19 cellular contexts compared by ENCODE assay signal in the genomic region with DNA sequence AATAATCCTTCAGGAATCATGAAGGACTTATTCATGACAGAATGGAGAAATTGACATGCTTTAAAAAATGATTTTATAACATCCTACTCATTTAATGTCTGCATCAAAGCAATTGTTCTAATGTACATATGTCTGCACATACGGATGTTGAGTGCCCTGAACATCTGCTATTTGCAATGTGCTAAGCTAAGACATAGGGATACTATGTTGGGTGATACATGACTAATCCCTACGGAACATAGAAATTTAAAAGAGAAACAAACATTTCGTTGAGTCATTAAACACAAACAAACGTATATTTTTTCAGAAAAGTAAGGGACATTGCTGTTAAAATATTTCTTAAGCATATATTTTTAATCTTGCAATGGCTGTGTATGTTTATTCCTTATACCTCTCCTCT.
DNase-seq lines count a peak whose midpoint lies in the region; ATAC-seq, FAIRE-seq and TF ChIP-seq lines count a peak whose summit lies in the region.
"Had no signal": no experiment of that assay in that cellular context is flagged by ENCODE, and none has a peak within 500 bp of the region (broad histone marks: within the 10 kb centered on the region; RNA-seq: fewer than 3 reads in every experiment).

No MANE protein-coding gene starts in this region.

- TF ChIP-seq CTCF in Peyer's patch (IDR thresholded peaks at IDR 0.05) = no peak

- no peaks in the 10 kb centered on the region for H3K36me3 ChIP-seq in small intestine (ENCODE audit: control insufficient read depth in 2 of 2, insufficient read depth in 2 of 2, low read length in 2 of 2)
- H3K36me3 ChIP-seq in Peyer's patch = no peaks in the 10 kb centered on the region

- 68 to 76% (median 69%) methylated on average over 4 of the region's 4 CpGs for WGBS in small intestine, 3 donors

- FAIRE-seq in small intestine (lab: Jason Lieb, UNC) = no peak
- FAIRE-seq: GM12891, GM18507, GM19239, H1 had no signal

- H3K27me3 ChIP-seq in small intestine (ENCODE audit: control insufficient read depth in 2 of 2, insufficient read depth in 2 of 2, low read length in 2 of 2) (no peaks in the 10 kb centered on the region), Peyer's patch (no peaks in the 10 kb centered on the region)

- H3K4me1 ChIP-seq in small intestine (ENCODE audit: control insufficient read depth in 2 of 2, insufficient read depth in 1 of 2, low read depth in 1 of 2, low read length in 1 of 2) = no peaks in the 10 kb centered on the region
- H3K4me1 ChIP-seq in Peyer's patch = no peaks in the 10 kb centered on the region

- DNase-seq in DMS53 treated with DMSO at 0.1 percent for 48 hours (lab: John Stamatoyannopoulos, UW; ENCODE audit: unreplicated experiment) = peak; percentile 87
- peak; percentile 34 for DNase-seq in NCI-H2171 (lab: John Stamatoyannopoulos, UW)
- peak; percentile 71 for DNase-seq in NCI-H524 treated with DMSO at 0.1 percent for 48 hours (lab: John Stamatoyannopoulos, UW)
- no peak for DNase-seq in small intestine
- DNase-seq in Peyer's patch = no peak
- DNase-seq: C1 segment of cervical spinal cord; Calu3; CD4-positive, alpha-beta memory T cell; COR-L47; DMS79; GF-D8; GM23248; H7; HCEC 1CT had no signal

- no peak for ATAC-seq in GM18868 (IDR thresholded peaks at IDR 0.05; ENCODE audit: unreplicated experiment)

- H3K9me3 ChIP-seq in small intestine (ENCODE audit: control insufficient read depth, low read depth) (no peaks in the 10 kb centered on the region), Peyer's patch (no peaks in the 10 kb centered on the region)

- TF ChIP-seq POLR2A in Peyer's patch (IDR thresholded peaks at IDR 0.05) = no peak

- H3K4me3 ChIP-seq in small intestine (ENCODE audit: low read depth in 1 of 2, low read length in 2 of 2) = no peak overlapping the region
- H3K4me3 ChIP-seq in Peyer's patch = no peak overlapping the region
- H3K4me3 ChIP-seq: GM23248 had no signal

- H3K27ac ChIP-seq in small intestine (ENCODE audit: low read depth in 1 of 2, low read length in 1 of 2) = no peak overlapping the region
- H3K27ac ChIP-seq in Peyer's patch = no peak overlapping the region
- H3K27ac ChIP-seq: GM23248 had no signal

Comparison
In these comparisons a context has a peak if more than half of its experiments do, and no peak if none do; other contexts are left out.
1. DNase-seq: peak in DMS53 treated with DMSO at 0.1 percent for 48 hours (single experiment), NCI-H2171 (single experiment) and NCI-H524 treated with DMSO at 0.1 percent for 48 hours (single experiment); none in small intestine (single experiment) and Peyer's patch (0 of 3).